In genomic region chr2:27958711-27959378, GRCh38 we compare ENCODE assay signal across 12 cellular contexts.
DNase-seq lines count a peak whose midpoint lies in the region; TF ChIP-seq lines count a peak whose summit lies in the region.
"Had no signal": no experiment of that assay in that cellular context is flagged by ENCODE, and none has a peak within 500 bp of the region (broad histone marks: within the 10 kb centered on the region; RNA-seq: fewer than 3 reads in every experiment).

No MANE protein-coding gene starts in this region.

- peaks cover 6% of the 10 kb centered on the region for H3K79me2 ChIP-seq in mammary epithelial cell (ENCODE audit: insufficient read depth, low read length)

- H3K36me3 ChIP-seq in mammary epithelial cell (ENCODE audit: insufficient read depth, low read length) (no peaks in the 10 kb centered on the region), neutrophil (no peaks in the 10 kb centered on the region)

- H3K4me3 ChIP-seq in mammary epithelial cell (replicated peaks in 1 of 3; ENCODE audit: insufficient read depth in 1 of 3, low read depth in 2 of 3, low read length in 3 of 3) (no peak overlapping the region), neutrophil (ENCODE audit: low read depth in 1 of 2, low read length in 1 of 2) (no peak overlapping the region)

- no peak overlapping the region for H3K9ac ChIP-seq in mammary epithelial cell (ENCODE audit: insufficient read depth, low read length)

- intact Hi-C loops in mammary epithelial cell (cut with micrococcal nuclease): loop anchor here (5.0 kb wide), 2 partner anchors 213 to 338 kb away; no protein-coding TSS in a partner anchor

- H3K4me1 ChIP-seq in mammary epithelial cell (ENCODE audit: insufficient read depth, low read length) (peaks cover 68% of the 10 kb centered on the region), neutrophil (ENCODE audit: control insufficient read depth in 1 of 2, insufficient read depth in 1 of 2, low read depth in 1 of 2, low read length in 1 of 2) (peaks cover 70% of the 10 kb centered on the region in 2 experiments)

- CTCF ChIA-PET in mammary epithelial cell (lab: Charles Lee; ENCODE audit: low non-redundant PET): interaction anchor here (0.6 kb wide), 1 partner anchor 31 kb away, joined by 3 read pairs; no protein-coding TSS in a partner anchor

- dilution Hi-C loops in mammary epithelial cell (cut with HindIII; ENCODE audit: low sequenced_read_pairs): no loop called here

- in situ Hi-C loops in mammary epithelial cell (cut with MboI; ENCODE audit: low sequenced_read_pairs in 2 of 2): loop anchor here in 1 of 2 donors (10.0 kb wide), 1 partner anchor 436 kb away; the partner anchor contains the start of gene FOSL2

- H3K9me3 ChIP-seq in mammary epithelial cell (replicated peaks; ENCODE audit: insufficient read depth, low read length) (no peaks in the 10 kb centered on the region), neutrophil (no peaks in the 10 kb centered on the region)

- H3K4me2 ChIP-seq in mammary epithelial cell (ENCODE audit: insufficient read depth, low read depth, low read length): peak overlapping the region; percentile 80

- no peak for TF ChIP-seq CTCF in mammary epithelial cell (conservative IDR thresholded peaks at IDR 0.05 in 1 of 2, IDR thresholded peaks at IDR 0.05 in 1 of 2; ENCODE audit: extremely low read depth in 1 of 2, insufficient read depth in 1 of 2, low read depth in 1 of 2, low read length in 2 of 2)
- no peak for TF ChIP-seq CTCF in neutrophil (IDR thresholded peaks at IDR 0.05)

- WGBS in mammary epithelial cell (ENCODE audit: low coverage, missing lambda C conversion rate): 86% methylated on average over 2 of the region's 2 CpGs

- no peaks in the 10 kb centered on the region for H4K20me1 ChIP-seq in mammary epithelial cell (ENCODE audit: insufficient read depth, low read length)

- DNase-seq in ELR (ENCODE audit: low read depth): peak; percentile 45
- DNase-seq in NCI-H524 treated with DMSO at 0.1 percent for 48 hours (lab: John Stamatoyannopoulos, UW): peak; percentile 23
- peak; percentile 35 for DNase-seq in mammary epithelial cell
- no peak for DNase-seq in NCI-H526 (lab: John Stamatoyannopoulos, UW)
- DNase-seq in AG20443 (ENCODE audit: low spot score): no peak
- DNase-seq in C1 segment of cervical spinal cord (lab: John Stamatoyannopoulos, UW): no peak
- DNase-seq in NCI-H345 (lab: John Stamatoyannopoulos, UW): no peak
- DNase-seq: activated CD4-positive, alpha-beta T cell treated with anti-CD3 and anti-CD28 coated beads, Interleukin-2, amount 50 U/mL, for 48 hours; CD4-positive, alpha-beta memory T cell; effector CD8-positive, alpha-beta T cell; NCI-H2029 had no signal

- peak overlapping the region; percentile 70 for H3K27ac ChIP-seq in mammary epithelial cell (ENCODE audit: insufficient read depth, low read depth, low read length)
- H3K27ac ChIP-seq in neutrophil: peak overlapping the region; percentile 88

- H2AFZ ChIP-seq in mammary epithelial cell (ENCODE audit: low read depth, low read length): no peak overlapping the region

- BruUV-seq in mammary epithelial cell (replicated peaks; lab: Mats Ljungman, UMichigan): no TSS peak

- no peaks in the 10 kb centered on the region for H3K27me3 ChIP-seq in mammary epithelial cell (ENCODE audit: insufficient read depth, low read length)
- no peaks in the 10 kb centered on the region for H3K27me3 ChIP-seq in neutrophil

Comparison
In these comparisons a context has a peak if more than half of its experiments do, and no peak if none do; other contexts are left out.
1. DNase-seq: peak in ELR (single experiment), NCI-H524 treated with DMSO at 0.1 percent for 48 hours (single experiment) and mammary epithelial cell (single experiment); none in NCI-H526 (0 of 2), AG20443 (single experiment), C1 segment of cervical spinal cord (0 of 14) and NCI-H345 (single experiment).